In genomic region chr22:23225337-23225723, GRCh38 we compare ENCODE assay signal across 11 cellular contexts. TPM values are rescaled to one million over a fixed set of nuclear protein-coding genes. Genes with fewer than 3 reads are reported as not detected.
A peak's percentile ranks its signal among the peaks of the same experiment; 100 is the strongest.
DNase-seq lines count a peak whose midpoint lies in the region; ATAC-seq and TF ChIP-seq lines count a peak whose summit lies in the region.
"Had no signal": no experiment of that assay in that cellular context is flagged by ENCODE, and none has a peak within 500 bp of the region (broad histone marks: within the 10 kb centered on the region; RNA-seq: fewer than 3 reads in every experiment).

No MANE protein-coding gene starts in this region.

- TF ChIP-seq CTCF in neural progenitor cell (IDR thresholded peaks at IDR 0.05) (no peak), foreskin fibroblast (IDR thresholded peaks at IDR 0.05; ENCODE audit: low read depth, low read length) (no peak)

- no peaks in the 10 kb centered on the region for H3K36me3 ChIP-seq in neural progenitor cell

- H3K27me3 Mint-ChIP-seq in neural progenitor cell (ENCODE audit: insufficient read depth, low read depth) = no peaks in the 10 kb centered on the region

- ATAC-seq in right cardiac atrium (peak in 1 of 2 donors; percentile 4), left cardiac atrium (no peak)

- H3K27me3 ChIP-seq in right cardiac atrium (ENCODE audit: control insufficient read depth, insufficient read depth) (no peaks in the 10 kb centered on the region), neural progenitor cell (no peaks in the 10 kb centered on the region)

- H3K9me3 Mint-ChIP-seq in neural progenitor cell = peaks cover 24% of the 10 kb centered on the region

- H3K27ac Mint-ChIP-seq in neural progenitor cell = no peak overlapping the region

- peak in 1 of 3 donors; percentile 21 for DNase-seq in right cardiac atrium
- DNase-seq in left cardiac atrium = no peak
- DNase-seq in neural progenitor cell (ENCODE audit: low spot score) = no peak
- no peak for DNase-seq in KBM-7
- DNase-seq in AG08395 (ENCODE audit: low spot score) = no peak
- no peak for DNase-seq in SKM-1 (lab: John Stamatoyannopoulos, UW; ENCODE audit: unreplicated experiment)
- DNase-seq in foreskin fibroblast = no peak
- DNase-seq: NCI-H1092, WERI-Rb-1 had no signal

- peaks cover 65% of the 10 kb centered on the region for H4K20me1 ChIP-seq in neural progenitor cell (ENCODE audit: low read depth)

- H3K9me3 ChIP-seq in right cardiac atrium (ENCODE audit: control insufficient read depth, low read length) = no peaks in the 10 kb centered on the region
- H3K9me3 ChIP-seq in neural progenitor cell (ENCODE audit: low read depth) = peaks cover 9% of the 10 kb centered on the region

- H3K9ac ChIP-seq in neural progenitor cell = no peak overlapping the region

- no peak overlapping the region for H2AFZ ChIP-seq in neural progenitor cell (replicated peaks)

- H3K79me2 ChIP-seq in neural progenitor cell (ENCODE audit: low read depth) = peaks cover 95% of the 10 kb centered on the region

- H3K36me3 Mint-ChIP-seq in neural progenitor cell = peaks cover 23% of the 10 kb centered on the region

- H3K4me3 ChIP-seq in right cardiac atrium (ENCODE audit: low read length) (no peak overlapping the region), neural progenitor cell (no peak overlapping the region), foreskin fibroblast (ENCODE audit: low read depth in 1 of 2, low read length in 2 of 2) (no peak overlapping the region)

- H3K27ac ChIP-seq in right cardiac atrium (ENCODE audit: low read length) (peak overlapping the region; percentile 87), cingulate gyrus (ENCODE audit: low read depth, low read length) (peak overlapping the region; percentile 60), neural progenitor cell (peak overlapping the region; percentile 27)
- H3K27ac ChIP-seq: WERI-Rb-1 had no signal

- H3K4me1 Mint-ChIP-seq in neural progenitor cell = peaks cover 61% of the 10 kb centered on the region

- H3K4me2 ChIP-seq in neural progenitor cell = peak overlapping the region; percentile 32

- WGBS in right cardiac atrium = 75% methylated on average over 10 of the region's 10 CpGs

- in situ Hi-C loops in KBM-7 (cut with MboI; ENCODE audit: low pct_unique_long_range_greater_than_20kb, low sequenced_read_pairs) = no loop called here

- peaks cover 42% of the 10 kb centered on the region for H3K4me1 ChIP-seq in right cardiac atrium (ENCODE audit: control insufficient read depth, insufficient read depth, low read length)
- H3K4me1 ChIP-seq in neural progenitor cell = peaks cover 30% of the 10 kb centered on the region

- H3F3A ChIP-seq in neural progenitor cell (ENCODE audit: low read depth) = peaks cover 45% of the 10 kb centered on the region

- H3K4me3 Mint-ChIP-seq in neural progenitor cell = no peak overlapping the region
- H3K4me3 Mint-ChIP-seq: neural crest cell had no signal

- intact Hi-C loops in right cardiac atrium (cut with DNase I) = loop anchor here in 1 of 4 donors (5.0 kb wide), 1 partner anchor 52 kb away; no protein-coding TSS in a partner anchor
- intact Hi-C loops in left cardiac atrium (cut with DNase I) = no loop called here

RNA-seq across cellular contexts. Expression of gene BCR, which starts 45.0 kb away (rescaled TPM):
- total RNA-seq in right cardiac atrium (10 to 100 TPM; 35.4 to 48.0 (median 36.6) TPM), left cardiac atrium (10 to 100 TPM; 28.0 to 47.1 TPM), neural progenitor cell (ENCODE audit: low replicate concordance) (35.5 and 36.0 TPM in 2 replicates)
- polyA plus RNA-seq in right cardiac atrium = 18.3 TPM

Comparison
In these comparisons a context has a peak if more than half of its experiments do, and no peak if none do; other contexts are left out.
1. H3K27ac ChIP-seq: peak in every context shown above with its lines; median percentile 87 in right cardiac atrium; 60 in cingulate gyrus; 27 in neural progenitor cell.